Comparison of ENCODE assay signal across 27 cellular contexts in the genomic region with DNA sequence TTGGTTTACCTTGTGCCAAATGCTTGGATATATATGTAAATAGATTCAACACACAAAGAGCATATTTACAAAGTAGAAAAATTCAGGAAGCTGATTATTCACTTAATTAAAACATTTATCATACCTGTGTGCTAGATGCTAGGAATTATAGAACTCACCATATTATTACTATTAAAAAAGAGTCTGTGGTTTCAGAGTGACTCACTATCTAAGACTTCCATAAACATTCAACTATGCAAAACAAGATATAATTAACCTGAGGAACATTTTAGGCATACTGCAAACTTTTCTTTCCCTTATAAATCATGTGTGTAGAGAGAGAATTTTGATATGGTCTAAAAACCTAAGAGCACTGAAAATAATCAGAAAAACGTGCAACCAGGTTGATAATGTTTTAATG. TPM values are rescaled to one million over a fixed set of nuclear protein-coding genes. Genes with fewer than 3 reads are reported as not detected.
A peak's percentile ranks its signal among the peaks of the same experiment; 100 is the strongest.
DNase-seq lines count a peak whose midpoint lies in the region; ATAC-seq and TF ChIP-seq lines count a peak whose summit lies in the region.
"Had no signal": no experiment of that assay in that cellular context is flagged by ENCODE, and none has a peak within 500 bp of the region (broad histone marks: within the 10 kb centered on the region; RNA-seq: fewer than 3 reads in every experiment).

No MANE protein-coding gene starts in this region.

- DNase-seq in A172 (ENCODE audit: low spot score), result peak; percentile 1
- DNase-seq in HS-5 (ENCODE audit: low read depth), result peak; percentile 23
- DNase-seq in adipocyte (ENCODE audit: low read depth), result peak; percentile 16
- DNase-seq in fibroblast of villous mesenchyme (ENCODE audit: low read depth), result peak; percentile 42
- DNase-seq in CD4-positive, alpha-beta memory T cell, result no peak
- DNase-seq in left ventricle myocardium superior, result no peak
- DNase-seq in SJCRH30, result no peak
- DNase-seq: activated CD4-positive, alpha-beta T cell treated with anti-CD3 and anti-CD28 coated beads for 48 hours; BE2C; Caco-2; DND-41; effector memory CD4-positive, alpha-beta T cell; left lung; NCI-H1694 treated with DMSO at 0.1 percent for 48 hours; pancreas; right cardiac atrium; stimulated activated CD4-positive, alpha-beta T cell treated with anti-CD3 and anti-CD28 coated beads, Interleukin-12 subunit alpha, Interleukin-12 subunit beta, amount 100 ng/mL, for 4 hours; stimulated activated naive CD8-positive, alpha-beta T cell treated with anti-CD3 and anti-CD28 coated beads, Interleukin-15, amount 100 ng/mL, for 72 hours; T-helper 2 cell; transverse colon had no signal

- peaks cover 0 to 2% (median 0%) of the 10 kb centered on the region in 8 donors for H3K9me3 Mint-ChIP-seq in CD4-positive, alpha-beta memory T cell
- H3K9me3 Mint-ChIP-seq: activated naive CD4-positive, alpha-beta T cell treated with anti-CD3 and anti-CD28 coated beads, Interleukin-2, amount 50 U/mL, for 24 hours had no signal

- POLR2A ChIA-PET in CD4-positive, alpha-beta memory T cell (lab: Charles Lee; ENCODE audit: partially characterized antibody), result no interaction called here

- H3K4me1 ChIP-seq in adipocyte (ENCODE audit: control insufficient read depth, insufficient read depth, low read length) (peaks cover 28% of the 10 kb centered on the region), SJCRH30 (no peaks in the 10 kb centered on the region)
- no peaks in the 10 kb centered on the region for H3K4me1 ChIP-seq in CD4-positive, alpha-beta memory T cell (ENCODE audit: insufficient read depth, low read length)
- H3K4me1 ChIP-seq: BE2C, Caco-2, left lung, pancreas had no signal

- CTCF ChIA-PET in CD4-positive, alpha-beta memory T cell (lab: Charles Lee; ENCODE audit: partially characterized antibody), result no interaction called here

- no peak for TF ChIP-seq CTCF in fibroblast of villous mesenchyme (IDR thresholded peaks at IDR 0.05; ENCODE audit: insufficient read depth, low read depth, low read length)

- intact Hi-C loops in CD4-positive, alpha-beta memory T cell (cut with micrococcal nuclease), result no loop called here
- intact Hi-C loops in left ventricle myocardium superior (cut with micrococcal nuclease), result no loop called here

- peaks cover 68 to 71% of the 10 kb centered on the region in 2 donors for H3K36me3 Mint-ChIP-seq in CD4-positive, alpha-beta memory T cell

- H3K27ac ChIP-seq in CD4-positive, alpha-beta memory T cell (ENCODE audit: low read depth, low read length), result no peak overlapping the region
- no peak overlapping the region for H3K27ac ChIP-seq in SJCRH30
- H3K27ac ChIP-seq: left lung, pancreas, SJSA1, transverse colon had no signal

- H3K27me3 ChIP-seq in adipocyte (replicated peaks; ENCODE audit: control insufficient read depth, insufficient read depth, low read length), result no peaks in the 10 kb centered on the region
- no peaks in the 10 kb centered on the region for H3K27me3 ChIP-seq in CD4-positive, alpha-beta memory T cell (ENCODE audit: insufficient read depth, low read length)
- no peaks in the 10 kb centered on the region for H3K27me3 ChIP-seq in SJCRH30
- H3K27me3 ChIP-seq: BE2C, left lung, pancreas, SJSA1, transverse colon had no signal

- H3K4me1 Mint-ChIP-seq in CD4-positive, alpha-beta memory T cell, result peaks cover 19 to 29% (median 27%) of the 10 kb centered on the region in 4 donors

- H3K27me3 Mint-ChIP-seq in CD4-positive, alpha-beta memory T cell, result no peaks in the 10 kb centered on the region
- H3K27me3 Mint-ChIP-seq: activated naive CD4-positive, alpha-beta T cell treated with anti-CD3 and anti-CD28 coated beads, Interleukin-2, amount 50 U/mL, for 24 hours; stimulated activated naive CD8-positive, alpha-beta T cell treated with anti-CD3 and anti-CD28 coated beads, Interleukin-15, amount 100 ng/mL, for 72 hours had no signal

- no peaks in the 10 kb centered on the region for H3K36me3 ChIP-seq in adipocyte (ENCODE audit: control insufficient read depth, insufficient read depth, low read length, severe bottlenecking)
- H3K36me3 ChIP-seq in CD4-positive, alpha-beta memory T cell (ENCODE audit: insufficient read depth, low read length), result peaks cover 14% of the 10 kb centered on the region
- no peaks in the 10 kb centered on the region for H3K36me3 ChIP-seq in SJCRH30
- H3K36me3 ChIP-seq: pancreas, SJSA1, transverse colon had no signal

- no peak overlapping the region for H3K4me3 Mint-ChIP-seq in CD4-positive, alpha-beta memory T cell
- H3K4me3 Mint-ChIP-seq: activated naive CD4-positive, alpha-beta T cell treated with anti-CD3 and anti-CD28 coated beads, Interleukin-2, amount 50 U/mL, for 24 hours; activated T-helper 1 cell treated with anti-CD3 and anti-CD28 coated beads, Interleukin-12 subunit alpha, Interleukin-12 subunit beta, Interleukin-2, Interleukin-4 antibody, amounts not matched to agents 30 ng/mL and 10 ng/mL and 1 ng/mL, durations not matched to agents 14 hours and 24 hours and 36 hours; mesothelial cell of epicardium; nephron; stimulated activated naive CD8-positive, alpha-beta T cell treated with anti-CD3 and anti-CD28 coated beads, Interleukin-15, amount 100 ng/mL, for 72 hours had no signal

- ATAC-seq in GM21360 (IDR thresholded peaks at IDR 0.05; ENCODE audit: unreplicated experiment), result no peak
- no peak for ATAC-seq in left ventricle myocardium superior
- ATAC-seq: esophagus mucosa; left lung; pancreas; right cardiac atrium; stimulated activated naive CD8-positive, alpha-beta T cell treated with anti-CD3 and anti-CD28 coated beads, Interleukin-15, amount 100 ng/mL, for 72 hours had no signal

- no peak overlapping the region for H3K4me3 ChIP-seq in adipocyte (ENCODE audit: low read length)
- no peak overlapping the region for H3K4me3 ChIP-seq in fibroblast of villous mesenchyme (ENCODE audit: low read depth, low read length)
- H3K4me3 ChIP-seq in CD4-positive, alpha-beta memory T cell (ENCODE audit: low read length in 2 of 2), result no peak overlapping the region
- H3K4me3 ChIP-seq in SJCRH30, result no peak overlapping the region
- H3K4me3 ChIP-seq: left lung, pancreas, SJSA1, transverse colon had no signal

- H3K9me3 ChIP-seq in adipocyte (ENCODE audit: control insufficient read depth, low read length), result peaks cover 7% of the 10 kb centered on the region
- H3K9me3 ChIP-seq in CD4-positive, alpha-beta memory T cell (ENCODE audit: control insufficient read depth in 1 of 2, low read length in 2 of 2), result no peaks in the 10 kb centered on the region
- no peaks in the 10 kb centered on the region for H3K9me3 ChIP-seq in SJCRH30 (replicated peaks)
- H3K9me3 ChIP-seq: BE2C, Caco-2, left lung, pancreas, SJSA1, transverse colon had no signal

- H3K9ac ChIP-seq in adipocyte (ENCODE audit: low read length), result no peak overlapping the region

- no peak overlapping the region for H3K27ac Mint-ChIP-seq in CD4-positive, alpha-beta memory T cell
- H3K27ac Mint-ChIP-seq: activated naive CD4-positive, alpha-beta T cell treated with anti-CD3 and anti-CD28 coated beads, Interleukin-2, amount 50 U/mL, for 24 hours; activated T-helper 1 cell treated with anti-CD3 and anti-CD28 coated beads, Interleukin-12 subunit alpha, Interleukin-12 subunit beta, Interleukin-2, Interleukin-4 antibody, amounts not matched to agents 30 ng/mL and 10 ng/mL and 1 ng/mL, durations not matched to agents 14 hours and 24 hours and 36 hours; mesothelial cell of epicardium; nephron; stimulated activated naive CD8-positive, alpha-beta T cell treated with anti-CD3 and anti-CD28 coated beads, Interleukin-15, amount 100 ng/mL, for 72 hours had no signal

RNA-seq across cellular contexts. Expression of gene CTSC, which starts 27.3 kb away (rescaled TPM):
- total RNA-seq in A172 (2014; rRNA removed; shearing (Covaris generic)), result 38.8 and 50.2 TPM in 2 replicates
- total RNA-seq in fibroblast of villous mesenchyme (145 and 276 TPM in 2 replicates), left ventricle myocardium superior (20.3 TPM)
- total RNA-seq in CD4-positive, alpha-beta memory T cell, result 10 to 100 TPM; 57.1 to 60.0 TPM
- 100 to 1,000 TPM; 139 to 161 TPM for polyA plus RNA-seq in CD4-positive, alpha-beta memory T cell
- total RNA-seq in SJCRH30 (2014; rRNA removed; shearing (Covaris generic)), result 34.6 and 37.8 TPM in 2 replicates

Comparison
In these comparisons a context has a peak if more than half of its experiments do, and no peak if none do; other contexts are left out.
1. DNase-seq: peak in A172 (single experiment), HS-5 (single experiment), adipocyte (single experiment) and fibroblast of villous mesenchyme (single experiment); none in CD4-positive, alpha-beta memory T cell (0 of 5), left ventricle myocardium superior (single experiment) and SJCRH30 (0 of 2).